In the genomic region with DNA sequence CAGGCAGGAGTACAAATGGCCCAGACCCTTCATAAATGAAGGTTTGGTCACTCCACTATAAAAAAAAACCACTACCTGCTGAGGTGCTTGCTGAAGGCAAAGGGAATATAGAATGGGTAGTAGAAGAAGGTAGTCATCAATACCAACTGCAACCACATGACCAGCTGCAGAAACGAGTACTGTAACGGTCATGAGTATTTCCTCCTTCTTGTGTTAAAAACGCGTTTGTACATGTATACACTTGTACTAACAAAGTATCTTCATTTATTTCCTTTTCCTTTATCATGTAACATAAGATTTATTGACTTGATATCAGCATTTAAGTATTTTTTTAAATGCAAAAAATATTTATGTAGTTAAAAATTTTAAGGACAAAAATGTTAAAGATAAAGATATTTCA, we compare ENCODE assay signal across 19 cellular contexts.
DNase-seq lines count a peak whose midpoint lies in the region; ATAC-seq, FAIRE-seq and TF ChIP-seq lines count a peak whose summit lies in the region.
"Had no signal": no experiment of that assay in that cellular context is flagged by ENCODE, and none has a peak within 500 bp of the region (broad histone marks: within the 10 kb centered on the region; RNA-seq: fewer than 3 reads in every experiment).

No MANE protein-coding gene starts in this region.

- H3K4me3 ChIP-seq in mammary epithelial cell (replicated peaks in 1 of 3; ENCODE audit: insufficient read depth in 1 of 3, low read depth in 2 of 3, low read length in 3 of 3), result no peak overlapping the region
- H3K4me3 ChIP-seq in stomach, result no peak overlapping the region
- H3K4me3 ChIP-seq: BLaER1 treated with 17β-estradiol and CSF1 and Interleukin-3, amounts not matched to agents 10 nM and 100 nM; GM23338 had no signal

- H3K27me3 ChIP-seq in mammary epithelial cell (ENCODE audit: insufficient read depth, low read length), result no peaks in the 10 kb centered on the region
- H3K27me3 ChIP-seq in stomach, result no peaks in the 10 kb centered on the region
- H3K27me3 ChIP-seq: BLaER1 treated with 17β-estradiol and CSF1 and Interleukin-3, amounts not matched to agents 10 nM and 100 nM had no signal

- TF ChIP-seq EP300 in stomach (IDR thresholded peaks at IDR 0.05), result no peak

- no peak for ATAC-seq in WTC11
- ATAC-seq: GM23338 had no signal

- WGBS in mammary epithelial cell (ENCODE audit: low coverage, missing lambda C conversion rate), result 83% methylated on average over 4 of the region's 4 CpGs
- 88 to 93% (median 91%) methylated on average over 4 of the region's 4 CpGs for WGBS in stomach, 5 donors

- H3K27ac ChIP-seq in mammary epithelial cell (ENCODE audit: insufficient read depth, low read depth, low read length), result no peak overlapping the region
- H3K27ac ChIP-seq in stomach, result no peak overlapping the region
- H3K27ac ChIP-seq: BLaER1 treated with 17β-estradiol and CSF1 and Interleukin-3, amounts not matched to agents 10 nM and 100 nM; HL-60 had no signal

- no peaks in the 10 kb centered on the region for H3K27me3 Mint-ChIP-seq in MCF 10A (ENCODE audit: insufficient read depth, unreplicated experiment)
- no peaks in the 10 kb centered on the region for H3K27me3 Mint-ChIP-seq in WTC11 (ENCODE audit: low read depth)
- H3K27me3 Mint-ChIP-seq: B cell; CD8-positive, alpha-beta memory T cell had no signal

- no peaks in the 10 kb centered on the region for H4K20me1 ChIP-seq in mammary epithelial cell (ENCODE audit: insufficient read depth, low read length)
- H4K20me1 ChIP-seq: BLaER1 treated with 17β-estradiol and CSF1 and Interleukin-3, amounts not matched to agents 10 nM and 100 nM had no signal

- H3K36me3 Mint-ChIP-seq in MCF 10A (ENCODE audit: insufficient read depth, unreplicated experiment) (no peaks in the 10 kb centered on the region), WTC11 (peaks cover 4% of the 10 kb centered on the region; the same call in 1 of the 2 replicates)
- H3K36me3 Mint-ChIP-seq: CD8-positive, alpha-beta memory T cell had no signal

- intact Hi-C loops in mammary epithelial cell (cut with micrococcal nuclease) (no loop called here), MCF 10A (cut with micrococcal nuclease) (no loop called here), stomach (cut with DNase I; ENCODE audit: low total_unique reads) (no loop called here)

- H3K9me3 Mint-ChIP-seq in MCF 10A (ENCODE audit: unreplicated experiment), result peaks cover 8% of the 10 kb centered on the region
- peaks cover 44% of the 10 kb centered on the region for H3K9me3 Mint-ChIP-seq in WTC11

- H3K36me3 ChIP-seq in mammary epithelial cell (ENCODE audit: insufficient read depth, low read length) (no peaks in the 10 kb centered on the region), stomach (no peaks in the 10 kb centered on the region)
- H3K36me3 ChIP-seq: BLaER1 treated with 17β-estradiol and CSF1 and Interleukin-3, amounts not matched to agents 10 nM and 100 nM had no signal

- DNase-seq in mammary epithelial cell (peak; percentile 8), MCF 10A (ENCODE audit: unreplicated experiment) (no peak), SHP77 treated with DMSO at 0.1 percent for 48 hours (lab: John Stamatoyannopoulos, UW) (no peak), stomach (no peak), WTC11 (ENCODE audit: low spot score) (no peak), DMS 273 treated with DMSO at 0.1 percent for 48 hours (lab: John Stamatoyannopoulos, UW) (no peak)
- DNase-seq: 8988T; CD8-positive, alpha-beta memory T cell; COR-L47; HCEC 1CT had no signal

- H3K9me3 ChIP-seq in mammary epithelial cell (replicated peaks; ENCODE audit: insufficient read depth, low read length), result no peaks in the 10 kb centered on the region
- H3K9me3 ChIP-seq in stomach, result peaks cover 0 to 10% (median 4%) of the 10 kb centered on the region in 4 donors

- H3K4me1 ChIP-seq in mammary epithelial cell (ENCODE audit: insufficient read depth, low read length), result no peaks in the 10 kb centered on the region
- no peaks in the 10 kb centered on the region for H3K4me1 ChIP-seq in stomach
- H3K4me1 ChIP-seq: BLaER1 treated with 17β-estradiol and CSF1 and Interleukin-3, amounts not matched to agents 10 nM and 100 nM had no signal

- in situ Hi-C loops in mammary epithelial cell (cut with MboI; ENCODE audit: low sequenced_read_pairs in 2 of 2), result no loop called here

- H3K4me3 Mint-ChIP-seq in MCF 10A (ENCODE audit: unreplicated experiment) (no peak overlapping the region), WTC11 (no peak overlapping the region)
- H3K4me3 Mint-ChIP-seq: B cell; CD8-positive, alpha-beta memory T cell; GM23338 had no signal

- FAIRE-seq in endometrium (lab: Jason Lieb, UNC), result peak; percentile 84
- FAIRE-seq in islet of Langerhans (lab: Jason Lieb, UNC), result peak; percentile 65
- FAIRE-seq: GM12891, GM19239, H54 had no signal

- H2AFZ ChIP-seq in mammary epithelial cell (ENCODE audit: low read depth, low read length), result no peak overlapping the region
- H2AFZ ChIP-seq: GM23338 had no signal

- no TSS peak for BruUV-seq in mammary epithelial cell (replicated peaks; lab: Mats Ljungman, UMichigan)
- no TSS peak for BruUV-seq in MCF 10A (replicated peaks; lab: Mats Ljungman, UMichigan)

- H3K79me2 ChIP-seq in mammary epithelial cell (ENCODE audit: insufficient read depth, low read length), result no peaks in the 10 kb centered on the region

- POLR2A ChIA-PET in MCF 10A (lab: Yijun Ruan, JAX), result no interaction called here
- POLR2A ChIA-PET in WTC11 (lab: Charles Lee), result no interaction called here

- no peak for TF ChIP-seq POLR2A in stomach (IDR thresholded peaks at IDR 0.05)

- no peak overlapping the region for H3K4me2 ChIP-seq in mammary epithelial cell (ENCODE audit: insufficient read depth, low read depth, low read length)
- H3K4me2 ChIP-seq: BLaER1 treated with 17β-estradiol and CSF1 and Interleukin-3, amounts not matched to agents 10 nM and 100 nM; GM23338 had no signal

- H3K4me1 Mint-ChIP-seq in MCF 10A (ENCODE audit: insufficient read depth, unreplicated experiment), result no peaks in the 10 kb centered on the region
- peaks cover 8% of the 10 kb centered on the region for H3K4me1 Mint-ChIP-seq in WTC11
- H3K4me1 Mint-ChIP-seq: B cell; CD8-positive, alpha-beta memory T cell had no signal

- TF ChIP-seq CTCF in mammary epithelial cell (conservative IDR thresholded peaks at IDR 0.05 in 1 of 2, IDR thresholded peaks at IDR 0.05 in 1 of 2; ENCODE audit: extremely low read depth in 1 of 2, insufficient read depth in 1 of 2, low read depth in 1 of 2, low read length in 2 of 2), result no peak
- TF ChIP-seq CTCF in MCF 10A (IDR thresholded peaks at IDR 0.05; ENCODE audit: unreplicated experiment), result no peak
- TF ChIP-seq CTCF in stomach (IDR thresholded peaks at IDR 0.05), result no peak
- no peak for TF ChIP-seq CTCF in WTC11 (IDR thresholded peaks at IDR 0.05)

- no peak overlapping the region for H3K9ac ChIP-seq in mammary epithelial cell (ENCODE audit: insufficient read depth, low read length)
- H3K9ac ChIP-seq: BLaER1 treated with 17β-estradiol and CSF1 and Interleukin-3, amounts not matched to agents 10 nM and 100 nM had no signal

- CTCF ChIA-PET in mammary epithelial cell (lab: Charles Lee; ENCODE audit: low non-redundant PET), result no interaction called here
- CTCF ChIA-PET in MCF 10A (lab: Yijun Ruan, JAX), result no interaction called here
- CTCF ChIA-PET in WTC11 (lab: Charles Lee), result no interaction called here

- H3K27ac Mint-ChIP-seq in MCF 10A (ENCODE audit: low read depth, unreplicated experiment) (no peak overlapping the region), WTC11 (no peak overlapping the region)
- H3K27ac Mint-ChIP-seq: B cell; CD8-positive, alpha-beta memory T cell; GM23338 had no signal

- dilution Hi-C loops in mammary epithelial cell (cut with HindIII; ENCODE audit: low sequenced_read_pairs), result no loop called here

TF ChIP-seq in WTC11, 78 proteins besides CTCF, POLR2A, EP300 and RAD21:
- TF ChIP-seq IRF2 (CRISPR knock-in tag; IDR thresholded peaks at IDR 0.05; ENCODE audit: borderline replicate concordance, low read depth), result no peak
- TF ChIP-seq ZNF423 (CRISPR knock-in tag; IDR thresholded peaks at IDR 0.05), result no peak
- TF ChIP-seq, protein P1, sequence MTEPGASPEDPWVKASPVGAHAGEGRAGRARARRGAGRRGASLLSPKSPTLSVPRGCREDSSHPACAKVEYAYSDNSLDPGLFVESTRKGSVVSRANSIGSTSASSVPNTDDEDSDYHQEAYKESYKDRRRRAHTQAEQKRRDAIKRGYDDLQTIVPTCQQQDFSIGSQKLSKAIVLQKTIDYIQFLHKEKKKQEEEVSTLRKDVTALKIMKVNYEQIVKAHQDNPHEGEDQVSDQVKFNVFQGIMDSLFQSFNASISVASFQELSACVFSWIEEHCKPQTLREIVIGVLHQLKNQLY (CRISPR knock-in tag; IDR thresholded peaks at IDR 0.05), result no peak
